Comparison of ENCODE assay signal across 8 cellular contexts in the genomic region with DNA sequence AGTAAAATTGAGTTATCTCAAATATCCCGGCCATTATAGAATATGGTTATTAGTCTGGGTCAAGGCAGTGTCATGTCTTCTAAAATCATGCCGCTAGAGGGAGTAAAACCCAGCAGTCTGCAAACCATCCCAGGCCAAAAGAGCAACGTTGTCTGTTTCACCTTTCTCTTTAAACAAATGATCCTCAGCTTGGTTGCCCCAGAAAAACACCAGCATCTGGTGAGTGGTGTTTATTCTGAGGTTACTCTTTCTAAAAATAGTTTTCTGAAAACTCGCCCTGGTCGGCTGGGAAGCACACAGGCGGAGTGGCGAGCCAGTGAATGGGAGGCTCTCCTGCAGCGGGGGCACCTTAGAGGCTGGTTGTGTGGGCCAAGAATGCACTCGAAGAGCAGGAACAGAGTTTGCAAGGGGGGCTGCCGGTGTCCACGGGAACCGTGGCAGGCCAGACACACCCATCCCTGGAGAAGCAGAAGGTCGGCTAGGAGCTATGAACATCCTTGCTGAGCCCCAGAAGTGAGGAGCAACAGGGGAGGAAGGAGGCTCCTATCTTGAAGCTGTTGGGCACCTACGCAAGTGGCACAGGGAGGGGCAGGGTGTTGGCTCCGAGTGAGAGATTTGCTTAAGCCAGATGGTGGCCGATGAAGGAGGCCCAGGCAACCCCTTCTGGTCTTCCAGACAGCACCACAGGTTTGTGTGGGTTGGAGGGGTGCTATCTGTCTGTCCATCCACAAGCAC.
DNase-seq lines count a peak whose midpoint lies in the region; ATAC-seq and TF ChIP-seq lines count a peak whose summit lies in the region.

No MANE protein-coding gene starts in this region.

- H2AFZ ChIP-seq in SU-DHL-6 (ENCODE audit: low read depth, low read length, severe bottlenecking) = peak overlapping the region; percentile 39

- intact Hi-C loops in left ventricle myocardium superior (cut with micrococcal nuclease) (loop anchor here (2.0 kb wide), 1 partner anchor 341 kb away; no protein-coding TSS in a partner anchor), sciatic nerve (cut with DNase I) (no loop called here)

- peak; percentile 78 for TF ChIP-seq CTCF in GM12873 (IDR thresholded peaks at IDR 0.05; ENCODE audit: insufficient read depth, low read depth, low read length, missing control alignments)
- TF ChIP-seq CTCF in SU-DHL-6 (IDR thresholded peaks at IDR 0.05; ENCODE audit: insufficient read depth, low read length, poor library complexity, severe bottlenecking) = peak; percentile 64

- H3K4me2 ChIP-seq in SU-DHL-6 (ENCODE audit: low read depth, low read length, poor library complexity, severe bottlenecking) = peak overlapping the region; percentile 48

- peak overlapping the region; percentile 24; the same call in 1 of the 2 replicates for H3K9ac ChIP-seq in SU-DHL-6 (ENCODE audit: low read length)

- H3K36me3 ChIP-seq in MG63 = no peaks in the 10 kb centered on the region
- no peaks in the 10 kb centered on the region for H3K36me3 ChIP-seq in SU-DHL-6 (ENCODE audit: low read length)

- H3K9me2 ChIP-seq in SU-DHL-6 (replicated peaks; ENCODE audit: insufficient read depth, low read length) = no peaks in the 10 kb centered on the region

- peak; percentile 88 for DNase-seq in HCEC 1CT
- peak; percentile 16 for DNase-seq in MG63
- DNase-seq in activated naive CD8-positive, alpha-beta T cell treated with anti-CD3 and anti-CD28 coated beads, Interleukin-2, amount 50 U/mL, for 16 hours (ENCODE audit: low read depth, low spot score) = peak; percentile 40
- DNase-seq in left ventricle myocardium superior = peak; percentile 38
- DNase-seq in sciatic nerve (ENCODE audit: low spot score) = peak; percentile 68
- no peak for DNase-seq in ecto neural progenitor cell (ENCODE audit: low spot score)

- peaks cover 8% of the 10 kb centered on the region; the same call in 1 of the 2 replicates for H3F3A ChIP-seq in SU-DHL-6 (ENCODE audit: insufficient read depth)

- ATAC-seq in left ventricle myocardium superior (peak; percentile 91), sciatic nerve (peak; percentile 94)

- no peak overlapping the region for H3K4me3 ChIP-seq in MG63
- peak overlapping the region; percentile 11 for H3K4me3 ChIP-seq in SU-DHL-6 (ENCODE audit: insufficient read depth, low read length, poor library complexity, severe bottlenecking)

- H3K27me3 ChIP-seq in MG63 (no peaks in the 10 kb centered on the region), SU-DHL-6 (ENCODE audit: low read length) (no peaks in the 10 kb centered on the region)

- H3K9me3 ChIP-seq in MG63 = no peaks in the 10 kb centered on the region
- H3K9me3 ChIP-seq in SU-DHL-6 (ENCODE audit: insufficient read depth, low read length) = no peaks in the 10 kb centered on the region

- no peaks in the 10 kb centered on the region for H3K79me2 ChIP-seq in SU-DHL-6 (ENCODE audit: insufficient read depth, low read length)

- no peaks in the 10 kb centered on the region for H4K20me1 ChIP-seq in SU-DHL-6 (ENCODE audit: low read depth, low read length)

- H3K27ac ChIP-seq in SU-DHL-6 (ENCODE audit: low read depth, low read length) = peak overlapping the region; percentile 70
